22 cellular contexts compared by ENCODE assay signal in genomic region chr20:46126440-46127056, GRCh38. TPM values are rescaled to one million over a fixed set of nuclear protein-coding genes. Genes with fewer than 3 reads are reported as not detected.
A peak's percentile ranks its signal among the peaks of the same experiment; 100 is the strongest.
DNase-seq lines count a peak whose midpoint lies in the region; ATAC-seq and TF ChIP-seq lines count a peak whose summit lies in the region.
"Had no signal": no experiment of that assay in that cellular context is flagged by ENCODE, and none has a peak within 500 bp of the region (broad histone marks: within the 10 kb centered on the region; RNA-seq: fewer than 3 reads in every experiment).

No MANE protein-coding gene starts in this region.

- H3K36me3 Mint-ChIP-seq in activated naive CD8-positive, alpha-beta T cell treated with anti-CD3 and anti-CD28 coated beads, Interleukin-2, amount 10 ng/mL, durations not matched to agents 7 days and 5 days = no peaks in the 10 kb centered on the region
- H3K36me3 Mint-ChIP-seq in activated naive CD8-positive, alpha-beta T cell treated with anti-CD3 and anti-CD28 coated beads for 36 hours = peaks cover 1% of the 10 kb centered on the region
- H3K36me3 Mint-ChIP-seq in activated B cell treated with CpG ODN at 0.5 μM for 24 hours (ENCODE audit: low read depth) (peaks cover 78% of the 10 kb centered on the region), naive B cell (peaks cover 37 to 44% of the 10 kb centered on the region in 2 donors)

- TF ChIP-seq POLR2A in tibial nerve (IDR thresholded peaks at IDR 0.05) = no peak

- H3K4me3 Mint-ChIP-seq in activated naive CD8-positive, alpha-beta T cell treated with anti-CD3 and anti-CD28 coated beads, Interleukin-2, amount 10 ng/mL, durations not matched to agents 7 days and 5 days = no peak overlapping the region
- H3K4me3 Mint-ChIP-seq in activated naive CD8-positive, alpha-beta T cell treated with anti-CD3 and anti-CD28 coated beads for 36 hours = no peak overlapping the region
- H3K4me3 Mint-ChIP-seq in activated B cell treated with CpG ODN at 0.5 μM for 24 hours = no peak overlapping the region
- H3K4me3 Mint-ChIP-seq in naive B cell = no peak overlapping the region
- H3K4me3 Mint-ChIP-seq: CD4-positive, alpha-beta T cell; GM23338 had no signal

- CTCF ChIA-PET in activated B cell treated with CpG ODN at 0.5 μM for 24 hours (lab: Charles Lee) = interaction anchor here (1.5 kb wide), 1 partner anchor 26 kb away, joined by 4 read pairs; no protein-coding TSS in a partner anchor

- 77 to 78% methylated on average over 5 of the region's 5 CpGs for WGBS in tibial nerve, 2 donors

- peak; percentile 1 for DNase-seq in activated naive CD8-positive, alpha-beta T cell treated with anti-CD3 and anti-CD28 coated beads, Interleukin-2, amount 10 ng/mL, durations not matched to agents 7 days and 5 days
- DNase-seq in activated naive CD8-positive, alpha-beta T cell treated with anti-CD3 and anti-CD28 coated beads for 36 hours = no peak
- DNase-seq in activated B cell treated with CpG ODN at 0.5 μM for 24 hours (no peak), naive B cell (no peak), tibial nerve (ENCODE audit: low spot score in 2 of 2) (no peak)
- no peak for DNase-seq in activated CD4-positive, alpha-beta T cell treated with anti-CD3 and anti-CD28 coated beads, Interleukin-2, amount 50 U/mL, for 1 hour
- DNase-seq in NK-92 treated with Interleukin-12 subunit alpha and Interleukin-12 subunit beta, amount 100 ng/mL, for 24 hours (lab: John Stamatoyannopoulos, UW) = no peak
- DNase-seq: Caco-2; CD4-positive, alpha-beta T cell; DMS153; GDM1; KBM-7; MV-4-11; NCI-H1417; NCI-H187 treated with DMSO at 0.1 percent for 48 hours; NCI-H2227 treated with DMSO at 0.1 percent for 48 hours; NCI-H524; NCI-H82 had no signal

- H3K27me3 ChIP-seq in tibial nerve = peaks cover 0 to 6% of the 10 kb centered on the region in 2 donors

- no peaks in the 10 kb centered on the region for H3K9me3 ChIP-seq in tibial nerve
- H3K9me3 ChIP-seq: Caco-2, SJSA1 had no signal

- peaks cover 0 to 42% (median 6%) of the 10 kb centered on the region in 3 donors for H3K36me3 ChIP-seq in tibial nerve
- H3K36me3 ChIP-seq: SJSA1 had no signal

- H3K4me1 ChIP-seq in tibial nerve = peaks cover 0 to 4% (median 0%) of the 10 kb centered on the region in 4 donors
- H3K4me1 ChIP-seq: Caco-2, SJSA1 had no signal

- H3K27ac Mint-ChIP-seq in activated naive CD8-positive, alpha-beta T cell treated with anti-CD3 and anti-CD28 coated beads, Interleukin-2, amount 10 ng/mL, durations not matched to agents 7 days and 5 days = no peak overlapping the region
- H3K27ac Mint-ChIP-seq in activated naive CD8-positive, alpha-beta T cell treated with anti-CD3 and anti-CD28 coated beads for 36 hours = no peak overlapping the region
- H3K27ac Mint-ChIP-seq in activated B cell treated with CpG ODN at 0.5 μM for 24 hours (peak overlapping the region; percentile 6), naive B cell (peak overlapping the region in 4 of 6 donors; percentile 16 to 67 (median 51))
- H3K27ac Mint-ChIP-seq: CD4-positive, alpha-beta T cell; GM23338 had no signal

- no peaks in the 10 kb centered on the region for H3K9me3 Mint-ChIP-seq in activated naive CD8-positive, alpha-beta T cell treated with anti-CD3 and anti-CD28 coated beads, Interleukin-2, amount 10 ng/mL, durations not matched to agents 7 days and 5 days
- H3K9me3 Mint-ChIP-seq in activated naive CD8-positive, alpha-beta T cell treated with anti-CD3 and anti-CD28 coated beads for 36 hours = no peaks in the 10 kb centered on the region
- H3K9me3 Mint-ChIP-seq in activated B cell treated with CpG ODN at 0.5 μM for 24 hours (no peaks in the 10 kb centered on the region), naive B cell (no peaks in the 10 kb centered on the region)
- H3K9me3 Mint-ChIP-seq: CD4-positive, alpha-beta T cell; GM23338 had no signal

- TF ChIP-seq CTCF in activated B cell treated with CpG ODN at 0.5 μM for 24 hours (IDR thresholded peaks at IDR 0.05) (no peak), tibial nerve (IDR thresholded peaks at IDR 0.05) (no peak)

- H3K27ac ChIP-seq in tibial nerve = no peak overlapping the region
- H3K27ac ChIP-seq: SJSA1 had no signal

- no peak for ATAC-seq in activated naive CD8-positive, alpha-beta T cell treated with anti-CD3 and anti-CD28 coated beads, Interleukin-2, amount 10 ng/mL, durations not matched to agents 7 days and 5 days (ENCODE audit: low read depth)
- ATAC-seq in activated B cell treated with CpG ODN at 0.5 μM for 24 hours (ENCODE audit: low read depth) = no peak
- no peak for ATAC-seq in naive B cell (ENCODE audit: low read depth in 2 of 2)
- ATAC-seq: GM23338, HCT116, Panc1 had no signal

- peaks cover 7% of the 10 kb centered on the region for H3K27me3 Mint-ChIP-seq in activated naive CD8-positive, alpha-beta T cell treated with anti-CD3 and anti-CD28 coated beads, Interleukin-2, amount 10 ng/mL, durations not matched to agents 7 days and 5 days
- H3K27me3 Mint-ChIP-seq in activated naive CD8-positive, alpha-beta T cell treated with anti-CD3 and anti-CD28 coated beads for 36 hours = peaks cover 9% of the 10 kb centered on the region
- H3K27me3 Mint-ChIP-seq in activated B cell treated with CpG ODN at 0.5 μM for 24 hours (no peaks in the 10 kb centered on the region), naive B cell (no peaks in the 10 kb centered on the region)

- peaks cover 4% of the 10 kb centered on the region for H3K4me1 Mint-ChIP-seq in activated naive CD8-positive, alpha-beta T cell treated with anti-CD3 and anti-CD28 coated beads, Interleukin-2, amount 10 ng/mL, durations not matched to agents 7 days and 5 days
- H3K4me1 Mint-ChIP-seq in activated naive CD8-positive, alpha-beta T cell treated with anti-CD3 and anti-CD28 coated beads for 36 hours = no peaks in the 10 kb centered on the region
- H3K4me1 Mint-ChIP-seq in activated B cell treated with CpG ODN at 0.5 μM for 24 hours = peaks cover 80% of the 10 kb centered on the region
- peaks cover 45 to 75% (median 69%) of the 10 kb centered on the region in 3 donors for H3K4me1 Mint-ChIP-seq in naive B cell

- POLR2A ChIA-PET in activated naive CD8-positive, alpha-beta T cell treated with anti-CD3 and anti-CD28 coated beads, Interleukin-2, amount 10 ng/mL, durations not matched to agents 7 days and 5 days (lab: Charles Lee) = no interaction called here
- POLR2A ChIA-PET in activated B cell treated with CpG ODN at 0.5 μM for 24 hours (lab: Charles Lee) = interaction anchor here (0.5 to 2.1 kb wide), 6 partner anchors 10 to 154 kb away, joined by 3 to 8 read pairs (median 4); partner anchors contain the start of gene ZNF335

- no peak overlapping the region for H3K4me3 ChIP-seq in tibial nerve
- H3K4me3 ChIP-seq: GM23338, SJSA1 had no signal

- no peak for TF ChIP-seq EP300 in tibial nerve (IDR thresholded peaks at IDR 0.05)

- intact Hi-C loops in activated B cell treated with CpG ODN at 0.5 μM for 24 hours (cut with micrococcal nuclease) = no loop called here

RNA-seq across cellular contexts. Expression of gene CD40, which starts 8.4 kb away (rescaled TPM):
- total RNA-seq in activated naive CD8-positive, alpha-beta T cell treated with anti-CD3 and anti-CD28 coated beads, Interleukin-2, amount 10 ng/mL, durations not matched to agents 7 days and 5 days = 1 to 10 TPM; 3.0 to 3.1 TPM
- 1 to 10 TPM; 4.6 to 5.3 TPM for total RNA-seq in activated naive CD8-positive, alpha-beta T cell treated with anti-CD3 and anti-CD28 coated beads for 36 hours
- total RNA-seq in activated B cell treated with CpG ODN at 0.5 μM for 24 hours (410 and 464 TPM in 2 replicates), tibial nerve (10 to 100 TPM; 18.0 to 32.8 (median 25.1) TPM)
- 100 to 1,000 TPM; 273 to 368 (median 312) TPM for polyA plus RNA-seq in naive B cell (ENCODE audit: low read depth in 6 of 6)
- total RNA-seq: Caco-2 had no signal

RNA-seq across cellular contexts. Expression of gene NCOA5, which starts 36.8 kb away (rescaled TPM):
- 10 to 100 TPM; 27.8 to 32.8 TPM for total RNA-seq in activated naive CD8-positive, alpha-beta T cell treated with anti-CD3 and anti-CD28 coated beads, Interleukin-2, amount 10 ng/mL, durations not matched to agents 7 days and 5 days
- 10 to 100 TPM; 26.2 to 27.3 TPM for total RNA-seq in activated naive CD8-positive, alpha-beta T cell treated with anti-CD3 and anti-CD28 coated beads for 36 hours
- 46.4 and 53.1 TPM in 2 replicates for total RNA-seq in activated B cell treated with CpG ODN at 0.5 μM for 24 hours
- 10 to 100 TPM; 13.8 to 39.3 (median 27.3) TPM for polyA plus RNA-seq in naive B cell (ENCODE audit: low read depth in 6 of 6)
- total RNA-seq in tibial nerve = 10 to 100 TPM; 34.8 to 71.4 (median 47.2) TPM

Comparison
In these comparisons a context has a peak if more than half of its experiments do, and no peak if none do; other contexts are left out.
1. H3K27ac Mint-ChIP-seq: peak in activated B cell treated with CpG ODN at 0.5 μM for 24 hours (single experiment) and naive B cell (4 of 6); none in activated naive CD8-positive, alpha-beta T cell treated with anti-CD3 and anti-CD28 coated beads, Interleukin-2, amount 10 ng/mL, durations not matched to agents 7 days and 5 days (single experiment) and activated naive CD8-positive, alpha-beta T cell treated with anti-CD3 and anti-CD28 coated beads for 36 hours (single experiment).
2. RNA of gene CD40, which starts 8.4 kb away (total RNA-seq): 410 to 464 TPM in activated B cell treated with CpG ODN at 0.5 μM for 24 hours; 18.0 to 32.8 TPM in tibial nerve, 4.6 to 5.3 TPM in activated naive CD8-positive, alpha-beta T cell treated with anti-CD3 and anti-CD28 coated beads for 36 hours and 3.0 to 3.1 TPM in activated naive CD8-positive, alpha-beta T cell treated with anti-CD3 and anti-CD28 coated beads, Interleukin-2, amount 10 ng/mL, durations not matched to agents 7 days and 5 days; every median in the first group is over 10 times any median in the second.